In genomic region chr19:12726988-12727316, GRCh38 we compare ENCODE assay signal across 16 cellular contexts. TPM values are rescaled to one million over a fixed set of nuclear protein-coding genes. Genes with fewer than 3 reads are reported as not detected.
DNase-seq lines count a peak whose midpoint lies in the region; ATAC-seq and TF ChIP-seq lines count a peak whose summit lies in the region.
"Had no signal": no experiment of that assay in that cellular context is flagged by ENCODE, and none has a peak within 500 bp of the region (broad histone marks: within the 10 kb centered on the region; RNA-seq: fewer than 3 reads in every experiment).

No MANE protein-coding gene starts in this region.

- ATAC-seq in GM23338 (no peak), activated B cell treated with CpG ODN at 0.5 μM for 24 hours (ENCODE audit: low read depth) (no peak), GM19463 (IDR thresholded peaks at IDR 0.05; ENCODE audit: unreplicated experiment) (no peak)
- ATAC-seq: SK-N-SH treated with all-trans-retinoic acid at 6 μM for 48 hours had no signal

- TF ChIP-seq CTCF in GM23338 (conservative IDR thresholded peaks at IDR 0.05; ENCODE audit: low read depth in 2 of 2) (no peak), activated B cell treated with CpG ODN at 0.5 μM for 24 hours (IDR thresholded peaks at IDR 0.05) (no peak), neural crest cell (conservative IDR thresholded peaks at IDR 0.05) (no peak)

- intact Hi-C loops in activated B cell treated with CpG ODN at 0.5 μM for 24 hours (cut with micrococcal nuclease), result no loop called here

- H3K4me3 Mint-ChIP-seq in GM23338 (no peak overlapping the region; the same call in 2 of the 3 replicates), activated B cell treated with CpG ODN at 0.5 μM for 24 hours (no peak overlapping the region), neural crest cell (peak overlapping the region; percentile 81)

- H3K4me1 Mint-ChIP-seq in GM23338 (peaks cover 8% of the 10 kb centered on the region; the same call in 2 of the 3 replicates), activated B cell treated with CpG ODN at 0.5 μM for 24 hours (peaks cover 52% of the 10 kb centered on the region), neural crest cell (peaks cover 32% of the 10 kb centered on the region)

- H3K27ac Mint-ChIP-seq in GM23338, result no peak overlapping the region
- peak overlapping the region; percentile 75 for H3K27ac Mint-ChIP-seq in activated B cell treated with CpG ODN at 0.5 μM for 24 hours
- no peak overlapping the region for H3K27ac Mint-ChIP-seq in neural crest cell (ENCODE audit: unreplicated experiment)

- POLR2A ChIA-PET in activated B cell treated with CpG ODN at 0.5 μM for 24 hours (lab: Charles Lee), result interaction anchor here (0.7 to 1.5 kb wide), 4 partner anchors 10 to 111 kb away, joined by 3 to 8 read pairs (median 4); partner anchors contain the start of gene RNASEH2A

- H4K20me1 ChIP-seq in GM23338 (replicated peaks; ENCODE audit: insufficient read depth), result peaks cover 13% of the 10 kb centered on the region
- H4K20me1 ChIP-seq in Karpas-422 (ENCODE audit: insufficient read depth, low read depth, low read length), result peaks cover 13% of the 10 kb centered on the region; the same call in 1 of the 2 replicates

- no peaks in the 10 kb centered on the region; the same call in 2 of the 3 replicates for H3K9me3 Mint-ChIP-seq in GM23338
- no peaks in the 10 kb centered on the region for H3K9me3 Mint-ChIP-seq in activated B cell treated with CpG ODN at 0.5 μM for 24 hours
- H3K9me3 Mint-ChIP-seq in neural crest cell, result no peaks in the 10 kb centered on the region
- H3K9me3 Mint-ChIP-seq: H9 had no signal

- H3K27me3 ChIP-seq in GM23338 (ENCODE audit: insufficient read depth) (no peaks in the 10 kb centered on the region), Karpas-422 (ENCODE audit: low read length) (no peaks in the 10 kb centered on the region), MG63 (no peaks in the 10 kb centered on the region)
- H3K27me3 ChIP-seq: BLaER1 had no signal

- H3K9ac ChIP-seq in Karpas-422 (ENCODE audit: low read length), result peak overlapping the region; percentile 33; the same call in 1 of the 2 replicates
- H3K9ac ChIP-seq: BLaER1 had no signal

- H3K4me2 ChIP-seq in GM23338 (no peak overlapping the region), Karpas-422 (ENCODE audit: low read depth, low read length, poor library complexity, severe bottlenecking) (peak overlapping the region; percentile 13)
- H3K4me2 ChIP-seq: BLaER1, PC-9 had no signal

- H3F3A ChIP-seq in GM23338 (replicated peaks; ENCODE audit: low read depth), result peaks cover 26% of the 10 kb centered on the region

- peak overlapping the region; percentile 66; the same call in 1 of the 2 replicates for H3K27ac ChIP-seq in GM23338 (ENCODE audit: low read depth)
- peak overlapping the region; percentile 82 for H3K27ac ChIP-seq in Karpas-422 (ENCODE audit: low read length)
- H3K27ac ChIP-seq: BLaER1, PC-9 had no signal

- no peaks in the 10 kb centered on the region for H3K9me3 ChIP-seq in Karpas-422 (ENCODE audit: low read length)
- H3K9me3 ChIP-seq in MG63, result no peaks in the 10 kb centered on the region
- H3K9me3 ChIP-seq: BLaER1 had no signal

- H3K27me3 Mint-ChIP-seq in GM23338 (ENCODE audit: insufficient read depth, low read depth, poor library complexity) (peaks cover 21% of the 10 kb centered on the region), activated B cell treated with CpG ODN at 0.5 μM for 24 hours (no peaks in the 10 kb centered on the region), neural crest cell (ENCODE audit: low read depth) (peaks cover 7% of the 10 kb centered on the region)

- CTCF ChIA-PET in activated B cell treated with CpG ODN at 0.5 μM for 24 hours (lab: Charles Lee), result interaction anchor here (1.1 to 1.6 kb wide), 2 partner anchors 9 to 30 kb away, joined by 3 to 5 read pairs; no protein-coding TSS in a partner anchor

- H3K4me3 ChIP-seq in GM23338 (no peak overlapping the region), Karpas-422 (ENCODE audit: low read length) (no peak overlapping the region), MG63 (no peak overlapping the region)
- H3K4me3 ChIP-seq: BLaER1, PC-9 had no signal

- peak; percentile 41 for DNase-seq in GM23338 (ENCODE audit: low spot score)
- no peak for DNase-seq in Karpas-422
- DNase-seq in activated B cell treated with CpG ODN at 0.5 μM for 24 hours, result no peak
- DNase-seq in neural crest cell (ENCODE audit: low read depth, low spot score), result no peak
- no peak for DNase-seq in NCI-H1048 (lab: John Stamatoyannopoulos, UW)
- no peak for DNase-seq in MG63
- DNase-seq: DMS153, H9, NCI-H2107, NCI-H226, NCI-H526, PC-9, Right ventricle myocardium superior had no signal

- H3K9me2 ChIP-seq in GM23338 (ENCODE audit: insufficient read depth), result no peaks in the 10 kb centered on the region
- no peaks in the 10 kb centered on the region for H3K9me2 ChIP-seq in Karpas-422 (replicated peaks; ENCODE audit: insufficient read depth, low read length)

- H3K79me2 ChIP-seq in GM23338 (replicated peaks; ENCODE audit: insufficient read depth), result peaks cover 32% of the 10 kb centered on the region
- H3K79me2 ChIP-seq in Karpas-422 (ENCODE audit: low read length), result peaks cover 37% of the 10 kb centered on the region

- H2AFZ ChIP-seq in GM23338, result no peak overlapping the region
- no peak overlapping the region for H2AFZ ChIP-seq in Karpas-422 (ENCODE audit: low read length)
- H2AFZ ChIP-seq: PC-9 had no signal

- H3K36me3 ChIP-seq in GM23338 (ENCODE audit: insufficient read depth) (no peaks in the 10 kb centered on the region), Karpas-422 (ENCODE audit: insufficient read depth, low read length) (peaks cover 22% of the 10 kb centered on the region), MG63 (peaks cover 64% of the 10 kb centered on the region)

- H3K36me3 Mint-ChIP-seq in GM23338 (ENCODE audit: low read depth) (peaks cover 37% of the 10 kb centered on the region), activated B cell treated with CpG ODN at 0.5 μM for 24 hours (ENCODE audit: low read depth) (peaks cover 46% of the 10 kb centered on the region), neural crest cell (ENCODE audit: low read depth) (peaks cover 15% of the 10 kb centered on the region)

- H3K4me1 ChIP-seq in GM23338 (ENCODE audit: insufficient read depth) (no peaks in the 10 kb centered on the region; the same call in 1 of the 2 replicates), Karpas-422 (ENCODE audit: low read length) (peaks cover 50% of the 10 kb centered on the region)

TF ChIP-seq in GM23338, 12 proteins besides CTCF, POLR2A, EP300 and RAD21:
- TF ChIP-seq ZNF114 (CRISPR knock-in tag; IDR thresholded peaks at IDR 0.05) (no peak), EZH2phosphoT487 (IDR thresholded peaks at IDR 0.05; ENCODE audit: unreplicated experiment) (no peak), EZH2 (IDR thresholded peaks at IDR 0.05; ENCODE audit: low read depth, unreplicated experiment) (no peak)

RNA-seq across cellular contexts. Expression of gene TNPO2, which starts 3.2 kb away (rescaled TPM):
- 83.0 and 85.9 TPM in 2 replicates for total RNA-seq in GM23338 (2014; rRNA removed; shearing (Covaris generic))
- 35.8 and 37.1 TPM in 2 replicates for polyA plus RNA-seq in GM23338 (2016; fragmentation: Nextera tagmentation; extraction: Ambion mirVana)
- total RNA-seq in Karpas-422 (2014; rRNA removed; shearing (Covaris generic); ENCODE audit: low replicate concordance), result 26.1 and 40.7 TPM in 2 replicates
- total RNA-seq in activated B cell treated with CpG ODN at 0.5 μM for 24 hours (73.9 and 91.5 TPM in 2 replicates), neural crest cell (127 and 138 TPM in 2 replicates)
- 83.5 and 84.5 TPM in 2 replicates for total RNA-seq in MG63 (2014; rRNA removed; shearing (Covaris generic); ENCODE audit: low replicate concordance)

RNA-seq across cellular contexts. Expression of gene TRIR, which starts 7.5 kb away (rescaled TPM):
- total RNA-seq in GM23338 (2014; rRNA removed; shearing (Covaris generic)), result 170 and 171 TPM in 2 replicates
- 254 and 257 TPM in 2 replicates for polyA plus RNA-seq in GM23338 (2016; fragmentation: Nextera tagmentation; extraction: Ambion mirVana)
- 147 and 332 TPM in 2 replicates for total RNA-seq in Karpas-422 (2014; rRNA removed; shearing (Covaris generic); ENCODE audit: low replicate concordance)
- total RNA-seq in activated B cell treated with CpG ODN at 0.5 μM for 24 hours (164 and 183 TPM in 2 replicates), neural crest cell (233 and 246 TPM in 2 replicates)
- 816 and 999 TPM in 2 replicates for total RNA-seq in MG63 (2014; rRNA removed; shearing (Covaris generic); ENCODE audit: low replicate concordance)

RNA-seq across cellular contexts. Expression of gene GET3, which starts 10.3 kb away (rescaled TPM):
- total RNA-seq in GM23338 (2014; rRNA removed; shearing (Covaris generic)), result 75.3 and 109 TPM in 2 replicates
- polyA plus RNA-seq in GM23338 (2016; fragmentation: Nextera tagmentation; extraction: Ambion mirVana), result 89.5 and 90.4 TPM in 2 replicates
- total RNA-seq in Karpas-422 (2014; rRNA removed; shearing (Covaris generic); ENCODE audit: low replicate concordance), result 42.3 and 78.0 TPM in 2 replicates
- total RNA-seq in activated B cell treated with CpG ODN at 0.5 μM for 24 hours (59.6 and 63.5 TPM in 2 replicates), neural crest cell (72.5 and 75.9 TPM in 2 replicates)
- total RNA-seq in MG63 (2014; rRNA removed; shearing (Covaris generic); ENCODE audit: low replicate concordance), result 273 and 316 TPM in 2 replicates

RNA-seq across cellular contexts. Expression of gene BEST2, which starts 24.6 kb away (rescaled TPM):
- 7.5 and 10.4 TPM in 2 replicates for total RNA-seq in GM23338 (2014; rRNA removed; shearing (Covaris generic))
- 1.2 and 1.3 TPM in 2 replicates for polyA plus RNA-seq in GM23338 (2016; fragmentation: Nextera tagmentation; extraction: Ambion mirVana)
- not detected in 2 replicates for total RNA-seq in Karpas-422 (2014; rRNA removed; shearing (Covaris generic); ENCODE audit: low replicate concordance)
- not detected in 2 replicates for total RNA-seq in activated B cell treated with CpG ODN at 0.5 μM for 24 hours
- not detected in 2 replicates for total RNA-seq in neural crest cell
- total RNA-seq in MG63 (2014; rRNA removed; shearing (Covaris generic); ENCODE audit: low replicate concordance), result 0.30 TPM in 1 of 2 replicates, not detected in the other
- total RNA-seq: PC-9, Right ventricle myocardium superior had no signal

RNA-seq across cellular contexts. Expression of gene FBXW9, which starts 30.5 kb away (rescaled TPM):
- 12.3 and 19.4 TPM in 2 replicates for total RNA-seq in GM23338 (2014; rRNA removed; shearing (Covaris generic))
- polyA plus RNA-seq in GM23338 (2016; fragmentation: Nextera tagmentation; extraction: Ambion mirVana), result 6.6 and 8.2 TPM in 2 replicates
- 2.1 and 12.8 TPM in 2 replicates for total RNA-seq in Karpas-422 (2014; rRNA removed; shearing (Covaris generic); ENCODE audit: low replicate concordance)
- total RNA-seq in activated B cell treated with CpG ODN at 0.5 μM for 24 hours, result 4.7 and 5.2 TPM in 2 replicates
- 15.9 and 16.0 TPM in 2 replicates for total RNA-seq in neural crest cell
- 31.3 and 46.1 TPM in 2 replicates for total RNA-seq in MG63 (2014; rRNA removed; shearing (Covaris generic); ENCODE audit: low replicate concordance)
